20 cellular contexts compared by ENCODE assay signal in the genomic region with DNA sequence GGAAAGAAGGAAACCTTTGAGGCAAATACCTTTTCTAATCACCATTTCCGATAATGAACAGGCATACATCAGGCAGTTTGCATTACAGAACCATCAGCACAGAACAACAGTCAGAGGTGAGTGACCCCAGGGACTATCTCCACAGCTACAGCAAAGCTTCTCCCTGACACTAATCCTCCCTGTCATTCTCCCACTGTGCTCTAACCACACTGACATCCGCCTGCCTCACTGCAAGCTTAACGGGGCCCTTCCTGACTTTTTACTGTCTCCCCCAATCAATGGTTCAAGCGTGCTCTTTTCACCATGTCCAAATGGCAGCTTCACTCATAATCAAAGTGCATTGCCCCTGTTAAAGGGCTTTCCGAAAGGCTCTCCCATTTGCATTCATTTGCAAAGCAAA.
DNase-seq lines count a peak whose midpoint lies in the region; ATAC-seq, FAIRE-seq and TF ChIP-seq lines count a peak whose summit lies in the region.
"Had no signal": no experiment of that assay in that cellular context is flagged by ENCODE, and none has a peak within 500 bp of the region (broad histone marks: within the 10 kb centered on the region; RNA-seq: fewer than 3 reads in every experiment).

No MANE protein-coding gene starts in this region.

- peaks cover 8% of the 10 kb centered on the region for H3K4me1 ChIP-seq in HEK293 (ENCODE audit: control insufficient read depth, insufficient read depth, low read length)
- H3K4me1 ChIP-seq in upper lobe of left lung = no peaks in the 10 kb centered on the region
- H3K4me1 ChIP-seq in lower lobe of right lung = no peaks in the 10 kb centered on the region
- H3K4me1 ChIP-seq: BLaER1, left lung, right lobe of liver had no signal

- H3K9me2 ChIP-seq in neural cell (ENCODE audit: insufficient read depth, low read length) = no peaks in the 10 kb centered on the region

- peak overlapping the region; percentile 66 for H3K9ac ChIP-seq in neural cell (ENCODE audit: low read length)
- H3K9ac ChIP-seq: BLaER1 had no signal

- no peaks in the 10 kb centered on the region for H3F3A ChIP-seq in neural cell (ENCODE audit: insufficient read depth, low read length, poor library complexity, severe bottlenecking)

- TF ChIP-seq CTCF in HEK293 (tag by site-specific recombination; IDR thresholded peaks at IDR 0.05) = no peak
- no peak for TF ChIP-seq CTCF in bronchial epithelial cell (IDR thresholded peaks at IDR 0.05; ENCODE audit: insufficient read depth, low read length, severe bottlenecking)
- TF ChIP-seq CTCF in neural cell (IDR thresholded peaks at IDR 0.05; ENCODE audit: poor library complexity, severe bottlenecking) = no peak
- TF ChIP-seq CTCF in upper lobe of left lung (IDR thresholded peaks at IDR 0.05) = no peak
- no peak for TF ChIP-seq CTCF in lower lobe of right lung (IDR thresholded peaks at IDR 0.05)

- H3K4me3 ChIP-seq in HEK293 (ENCODE audit: low read depth, low read length) (no peak overlapping the region), bronchial epithelial cell (ENCODE audit: low read depth, low read length) (no peak overlapping the region), neural cell (ENCODE audit: low read length) (peak overlapping the region; percentile 64), upper lobe of left lung (no peak overlapping the region), lower lobe of right lung (no peak overlapping the region)
- H3K4me3 ChIP-seq: BLaER1, GM12878, left lung, right lobe of liver, vagina had no signal

- H3K79me2 ChIP-seq in neural cell (replicated peaks; ENCODE audit: insufficient read depth, low read length) = peaks cover 48% of the 10 kb centered on the region

- H3K36me3 ChIP-seq in HEK293 (ENCODE audit: control insufficient read depth in 2 of 2, insufficient read depth in 1 of 2, low read length in 2 of 2) (no peaks in the 10 kb centered on the region), bronchial epithelial cell (ENCODE audit: control insufficient read depth, insufficient read depth, low read length) (no peaks in the 10 kb centered on the region), neural cell (ENCODE audit: insufficient read depth, low read length) (no peaks in the 10 kb centered on the region), upper lobe of left lung (no peaks in the 10 kb centered on the region), lower lobe of right lung (no peaks in the 10 kb centered on the region)
- H3K36me3 ChIP-seq: BLaER1, brain microvascular endothelial cell, right lobe of liver, vagina had no signal

- TF ChIP-seq EP300 in neural cell (conservative IDR thresholded peaks at IDR 0.05; ENCODE audit: poor library complexity, severe bottlenecking) (peak; percentile 96), upper lobe of left lung (IDR thresholded peaks at IDR 0.05) (no peak)

- TF ChIP-seq POLR2A in upper lobe of left lung (IDR thresholded peaks at IDR 0.05) = no peak

- CTCF ChIA-PET in HEK293 (lab: Yijun Ruan, JAX) = interaction anchor here (0.8 kb wide), 1 partner anchor 10 kb away, joined by 3 read pairs; no protein-coding TSS in a partner anchor

- TF ChIP-seq RAD21 in neural cell (conservative IDR thresholded peaks at IDR 0.05) = peak; percentile 20

- peak overlapping the region; percentile 73 for H3K4me2 ChIP-seq in neural cell (ENCODE audit: low read length)
- H3K4me2 ChIP-seq: BLaER1 had no signal

- H3K27me3 ChIP-seq in bronchial epithelial cell (ENCODE audit: control insufficient read depth, insufficient read depth, low read length) = no peaks in the 10 kb centered on the region
- no peaks in the 10 kb centered on the region for H3K27me3 ChIP-seq in neural cell (ENCODE audit: insufficient read depth, low read depth, low read length)
- H3K27me3 ChIP-seq in upper lobe of left lung = no peaks in the 10 kb centered on the region
- H3K27me3 ChIP-seq in lower lobe of right lung (ENCODE audit: low read depth) = no peaks in the 10 kb centered on the region
- H3K27me3 ChIP-seq: BLaER1, brain microvascular endothelial cell, left lung, right lobe of liver, vagina had no signal

- H3K9me3 ChIP-seq in HEK293 (ENCODE audit: control insufficient read depth, insufficient read depth, low read depth, low read length) (no peaks in the 10 kb centered on the region), neural cell (ENCODE audit: low read length) (no peaks in the 10 kb centered on the region), upper lobe of left lung (no peaks in the 10 kb centered on the region), lower lobe of right lung (no peaks in the 10 kb centered on the region)
- H3K9me3 ChIP-seq: BLaER1, left lung, right lobe of liver, vagina had no signal

- intact Hi-C loops in lower lobe of right lung (cut with DNase I) = no loop called here

- peak; percentile 86 for FAIRE-seq in bronchial epithelial cell (lab: Jason Lieb, UNC)
- FAIRE-seq: endometrium, GM12878 had no signal

- peak overlapping the region; percentile 3 for H2AFZ ChIP-seq in neural cell (ENCODE audit: low read depth, low read length)

- H3K27ac ChIP-seq in HEK293 (ENCODE audit: extremely low read depth, low read depth, low read length) (no peak overlapping the region), neural cell (ENCODE audit: low read length) (peak overlapping the region; percentile 83), upper lobe of left lung (no peak overlapping the region), lower lobe of right lung (no peak overlapping the region)
- H3K27ac ChIP-seq: BLaER1, brain microvascular endothelial cell, left lung, right lobe of liver, vagina had no signal

- 75 to 79% methylated on average over 5 of the region's 5 CpGs for WGBS in upper lobe of left lung, 2 donors

- no peaks in the 10 kb centered on the region for H4K20me1 ChIP-seq in neural cell (ENCODE audit: insufficient read depth)
- H4K20me1 ChIP-seq: BLaER1 had no signal

- DNase-seq in NCI-H82 treated with DMSO at 0.1 percent for 48 hours (lab: John Stamatoyannopoulos, UW; ENCODE audit: unreplicated experiment) (peak; percentile 82), bronchial epithelial cell (ENCODE audit: low read depth) (no peak), NCI-H774 (lab: John Stamatoyannopoulos, UW) (no peak), upper lobe of left lung (no peak), lower lobe of right lung (no peak)
- no peak for DNase-seq in activated CD4-positive, alpha-beta T cell treated with anti-CD3 and anti-CD28 coated beads for 1 hour
- DNase-seq: activated CD8-positive, alpha-beta T cell treated with anti-CD3 and anti-CD28 coated beads, Interleukin-2, amount 10 ng/mL, durations not matched to agents 7 days and 5 days; activated effector memory CD4-positive, alpha-beta T cell treated with anti-CD3 and anti-CD28 coated beads, Interleukin-2, amount 50 U/mL, for 16 hours; brain microvascular endothelial cell; left lung; natural killer cell; NCI-H2227 treated with DMSO at 0.1 percent for 48 hours; right lobe of liver; stimulated activated naive CD4-positive, alpha-beta T cell treated with Interleukin-2 at 50 U/mL for 16 hours had no signal

- ATAC-seq in upper lobe of left lung (ENCODE audit: low FRiP score in 2 of 2) = no peak
- no peak for ATAC-seq in lower lobe of right lung
- ATAC-seq: activated CD8-positive, alpha-beta T cell treated with anti-CD3 and anti-CD28 coated beads, Interleukin-2, amount 10 ng/mL, durations not matched to agents 7 days and 5 days; GM12878; left lung; natural killer cell; right lobe of liver had no signal

- POLR2A ChIA-PET in HEK293 (lab: Yijun Ruan, JAX) = no interaction called here

TF ChIP-seq in HEK293, 187 proteins besides CTCF, POLR2A, EP300 and RAD21:
- TF ChIP-seq ZFP41 (tag by site-specific recombination; IDR thresholded peaks at IDR 0.05; ENCODE audit: borderline replicate concordance) (no peak), FEZF1 (tag by site-specific recombination; IDR thresholded peaks at IDR 0.05) (peak; percentile 16; the same call in 1 of the 2 replicates), ZIC2 (tag by site-specific recombination; IDR thresholded peaks at IDR 0.05) (peak; percentile 49)
TF ChIP-seq in HEK293: peak in this region for 2.

TF ChIP-seq in neural cell, 6 proteins besides CTCF, POLR2A, EP300 and RAD21:
- TF ChIP-seq SMC3 (conservative IDR thresholded peaks at IDR 0.05; ENCODE audit: poor library complexity) (no peak), POLR2AphosphoS5 (IDR thresholded peaks at IDR 0.05) (peak; percentile 85), EZH2 (IDR thresholded peaks at IDR 0.05; ENCODE audit: borderline replicate concordance, insufficient read depth, low read length, poor library complexity, severe bottlenecking) (no peak), TAF1 (IDR thresholded peaks at IDR 0.05; ENCODE audit: low read depth) (no peak), MXI1 (conservative IDR thresholded peaks at IDR 0.05; ENCODE audit: poor library complexity, severe bottlenecking) (peak; percentile 41)
- TF ChIP-seq, protein P1, sequence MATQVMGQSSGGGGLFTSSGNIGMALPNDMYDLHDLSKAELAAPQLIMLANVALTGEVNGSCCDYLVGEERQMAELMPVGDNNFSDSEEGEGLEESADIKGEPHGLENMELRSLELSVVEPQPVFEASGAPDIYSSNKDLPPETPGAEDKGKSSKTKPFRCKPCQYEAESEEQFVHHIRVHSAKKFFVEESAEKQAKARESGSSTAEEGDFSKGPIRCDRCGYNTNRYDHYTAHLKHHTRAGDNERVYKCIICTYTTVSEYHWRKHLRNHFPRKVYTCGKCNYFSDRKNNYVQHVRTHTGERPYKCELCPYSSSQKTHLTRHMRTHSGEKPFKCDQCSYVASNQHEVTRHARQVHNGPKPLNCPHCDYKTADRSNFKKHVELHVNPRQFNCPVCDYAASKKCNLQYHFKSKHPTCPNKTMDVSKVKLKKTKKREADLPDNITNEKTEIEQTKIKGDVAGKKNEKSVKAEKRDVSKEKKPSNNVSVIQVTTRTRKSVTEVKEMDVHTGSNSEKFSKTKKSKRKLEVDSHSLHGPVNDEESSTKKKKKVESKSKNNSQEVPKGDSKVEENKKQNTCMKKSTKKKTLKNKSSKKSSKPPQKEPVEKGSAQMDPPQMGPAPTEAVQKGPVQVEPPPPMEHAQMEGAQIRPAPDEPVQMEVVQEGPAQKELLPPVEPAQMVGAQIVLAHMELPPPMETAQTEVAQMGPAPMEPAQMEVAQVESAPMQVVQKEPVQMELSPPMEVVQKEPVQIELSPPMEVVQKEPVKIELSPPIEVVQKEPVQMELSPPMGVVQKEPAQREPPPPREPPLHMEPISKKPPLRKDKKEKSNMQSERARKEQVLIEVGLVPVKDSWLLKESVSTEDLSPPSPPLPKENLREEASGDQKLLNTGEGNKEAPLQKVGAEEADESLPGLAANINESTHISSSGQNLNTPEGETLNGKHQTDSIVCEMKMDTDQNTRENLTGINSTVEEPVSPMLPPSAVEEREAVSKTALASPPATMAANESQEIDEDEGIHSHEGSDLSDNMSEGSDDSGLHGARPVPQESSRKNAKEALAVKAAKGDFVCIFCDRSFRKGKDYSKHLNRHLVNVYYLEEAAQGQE (IDR thresholded peaks at IDR 0.05; ENCODE audit: borderline replicate concordance) = no peak
